9 cellular contexts compared by ENCODE assay signal in the genomic region with DNA sequence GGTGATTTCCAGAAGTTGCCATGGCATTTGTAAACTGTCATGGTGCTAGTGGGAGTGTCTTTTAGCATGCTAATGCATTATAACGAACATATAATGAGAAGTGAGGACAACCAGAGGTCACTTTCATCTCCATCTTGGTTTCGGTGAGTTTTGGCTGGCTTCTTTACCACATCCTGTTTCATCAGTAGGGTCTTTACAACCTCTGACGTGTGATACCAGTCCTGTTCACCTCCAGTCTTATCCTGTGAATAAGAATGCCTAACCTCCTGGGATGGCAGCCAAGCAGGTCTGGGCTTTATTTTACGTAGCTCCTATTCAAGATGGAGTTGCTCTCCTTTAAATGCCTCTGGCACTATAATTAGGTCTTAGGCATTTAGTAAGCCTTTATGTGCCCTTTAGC. TPM values are rescaled to one million over a fixed set of nuclear protein-coding genes. Genes with fewer than 3 reads are reported as not detected.
A peak's percentile ranks its signal among the peaks of the same experiment; 100 is the strongest.
DNase-seq lines count a peak whose midpoint lies in the region; ATAC-seq, FAIRE-seq and TF ChIP-seq lines count a peak whose summit lies in the region.
"Had no signal": no experiment of that assay in that cellular context is flagged by ENCODE, and none has a peak within 500 bp of the region (broad histone marks: within the 10 kb centered on the region; RNA-seq: fewer than 3 reads in every experiment).

No MANE protein-coding gene starts in this region.

- intact Hi-C loops in stomach (cut with DNase I; ENCODE audit: low total_unique reads), result no loop called here

- H3K27ac Mint-ChIP-seq in activated naive CD4-positive, alpha-beta T cell treated with anti-CD3 and anti-CD28 coated beads, Interleukin-2, amount 10 ng/mL, durations not matched to agents 7 days and 5 days, result peak overlapping the region; percentile 49
- no peak overlapping the region for H3K27ac Mint-ChIP-seq in activated naive CD4-positive, alpha-beta T cell treated with anti-CD3 and anti-CD28 coated beads, Interleukin-2, amount 50 U/mL, for 72 hours

- FAIRE-seq in frontal cortex (lab: Jason Lieb, UNC), result no peak

- H3K4me3 Mint-ChIP-seq in activated naive CD4-positive, alpha-beta T cell treated with anti-CD3 and anti-CD28 coated beads, Interleukin-2, amount 10 ng/mL, durations not matched to agents 7 days and 5 days, result no peak overlapping the region

- H3K36me3 Mint-ChIP-seq in activated naive CD4-positive, alpha-beta T cell treated with anti-CD3 and anti-CD28 coated beads, Interleukin-2, amount 10 ng/mL, durations not matched to agents 7 days and 5 days, result peaks cover 10% of the 10 kb centered on the region
- H3K36me3 Mint-ChIP-seq in activated naive CD4-positive, alpha-beta T cell treated with anti-CD3 and anti-CD28 coated beads, Interleukin-2, amount 50 U/mL, for 72 hours, result peaks cover 12 to 16% of the 10 kb centered on the region in 2 donors

- no peak overlapping the region for H3K4me3 ChIP-seq in stomach

- peaks cover 3% of the 10 kb centered on the region for H3K27me3 Mint-ChIP-seq in activated naive CD4-positive, alpha-beta T cell treated with anti-CD3 and anti-CD28 coated beads, Interleukin-2, amount 10 ng/mL, durations not matched to agents 7 days and 5 days

- H3K9me3 Mint-ChIP-seq in activated naive CD4-positive, alpha-beta T cell treated with anti-CD3 and anti-CD28 coated beads, Interleukin-2, amount 10 ng/mL, durations not matched to agents 7 days and 5 days, result peaks cover 13% of the 10 kb centered on the region
- H3K9me3 Mint-ChIP-seq in activated naive CD4-positive, alpha-beta T cell treated with anti-CD3 and anti-CD28 coated beads, Interleukin-2, amount 50 U/mL, for 72 hours, result peaks cover 10 to 12% of the 10 kb centered on the region in 2 donors

- peaks cover 0 to 13% (median 2%) of the 10 kb centered on the region in 4 donors for H3K9me3 ChIP-seq in stomach

- 30 to 48% (median 38%) methylated on average over 4 of the region's 4 CpGs for WGBS in stomach, 5 donors

- no peak for TF ChIP-seq EP300 in stomach (IDR thresholded peaks at IDR 0.05)

- H3K4me1 Mint-ChIP-seq in activated naive CD4-positive, alpha-beta T cell treated with anti-CD3 and anti-CD28 coated beads, Interleukin-2, amount 10 ng/mL, durations not matched to agents 7 days and 5 days, result peaks cover 48% of the 10 kb centered on the region

- no peak for TF ChIP-seq CTCF in stomach (IDR thresholded peaks at IDR 0.05)

- peak; percentile 37 for DNase-seq in activated naive CD4-positive, alpha-beta T cell treated with anti-CD3 and anti-CD28 coated beads, Interleukin-2, amount 10 ng/mL, durations not matched to agents 7 days and 5 days
- DNase-seq in activated naive CD4-positive, alpha-beta T cell treated with anti-CD3 and anti-CD28 coated beads, Interleukin-2, amount 50 U/mL, for 72 hours (ENCODE audit: low spot score in 2 of 2), result no peak
- DNase-seq in RPMI7951 (ENCODE audit: low read depth) (peak; percentile 71), stomach (no peak), RKO (ENCODE audit: low spot score) (no peak), cerebellum (ENCODE audit: low spot score) (no peak), frontal cortex (ENCODE audit: low spot score in 2 of 2) (no peak)
- DNase-seq: brain microvascular endothelial cell had no signal

- H3K27ac ChIP-seq in stomach, result peak overlapping the region; percentile 46 to 82 (median 65)
- H3K27ac ChIP-seq: brain microvascular endothelial cell had no signal

- CTCF ChIA-PET in activated naive CD4-positive, alpha-beta T cell treated with anti-CD3 and anti-CD28 coated beads, Interleukin-2, amount 10 ng/mL, durations not matched to agents 7 days and 5 days (lab: Charles Lee), result interaction anchor here (0.6 to 1.3 kb wide), 3 partner anchors 18 to 28 kb away, joined by 4 to 5 read pairs (median 4); partner anchors contain the start of gene RFK

- ATAC-seq in activated naive CD4-positive, alpha-beta T cell treated with anti-CD3 and anti-CD28 coated beads, Interleukin-2, amount 50 U/mL, for 72 hours, result no peak
- ATAC-seq in HG03025 (IDR thresholded peaks at IDR 0.05; ENCODE audit: low FRiP score, unreplicated experiment), result peak; percentile 74

- TF ChIP-seq POLR2A in stomach (IDR thresholded peaks at IDR 0.05), result no peak

- no peaks in the 10 kb centered on the region for H3K27me3 ChIP-seq in stomach
- H3K27me3 ChIP-seq: brain microvascular endothelial cell had no signal

- peaks cover 5 to 27% (median 12%) of the 10 kb centered on the region in 4 donors for H3K4me1 ChIP-seq in stomach

- no peaks in the 10 kb centered on the region for H3K36me3 ChIP-seq in stomach
- H3K36me3 ChIP-seq: brain microvascular endothelial cell had no signal

RNA-seq across cellular contexts. Expression of gene RFK, which starts 20.4 kb away (rescaled TPM):
- 10 to 100 TPM in 1 of 2 donors, 1 to 10 TPM in 1; 5.8 to 12.2 TPM for total RNA-seq in activated naive CD4-positive, alpha-beta T cell treated with anti-CD3 and anti-CD28 coated beads, Interleukin-2, amount 50 U/mL, for 72 hours
- 22.7 and 24.8 TPM in 2 replicates for total RNA-seq in RPMI7951 (2014; rRNA removed; shearing (Covaris generic))
- 10 to 100 TPM in 3 of 5 donors, 1 to 10 TPM in 2; 3.8 to 36.7 (median 26.8) TPM for total RNA-seq in stomach
- 10 to 100 TPM; 10.2 to 57.7 (median 29.5) TPM for polyA plus RNA-seq in stomach
- 38.9 TPM for total RNA-seq in cerebellum
- total RNA-seq in frontal cortex, result 110 TPM

RNA-seq across cellular contexts. Expression of gene GCNT1, which starts 44.3 kb away (rescaled TPM):
- 1 to 10 TPM; 3.8 to 4.8 TPM for total RNA-seq in activated naive CD4-positive, alpha-beta T cell treated with anti-CD3 and anti-CD28 coated beads, Interleukin-2, amount 50 U/mL, for 72 hours
- 1.2 and 1.7 TPM in 2 replicates for total RNA-seq in RPMI7951 (2014; rRNA removed; shearing (Covaris generic))
- total RNA-seq in stomach, result 100 to 1,000 TPM in 2 of 5 donors, 10 to 100 TPM in 2, 1 to 10 TPM in 1; 7.0 to 136 (median 18.7) TPM
- 10 to 100 TPM in 1 of 3 donors, 1 to 10 TPM in 2; 3.1 to 10.1 (median 5.4) TPM for polyA plus RNA-seq in stomach
- total RNA-seq in cerebellum, result 4.2 TPM
- 6.9 TPM for total RNA-seq in frontal cortex

Comparison
In these comparisons a context has a peak if more than half of its experiments do, and no peak if none do; other contexts are left out.
1. DNase-seq: peak in activated naive CD4-positive, alpha-beta T cell treated with anti-CD3 and anti-CD28 coated beads, Interleukin-2, amount 10 ng/mL, durations not matched to agents 7 days and 5 days (single experiment) and RPMI7951 (single experiment); none in activated naive CD4-positive, alpha-beta T cell treated with anti-CD3 and anti-CD28 coated beads, Interleukin-2, amount 50 U/mL, for 72 hours (0 of 2), stomach (single experiment), RKO (single experiment), cerebellum (single experiment) and frontal cortex (0 of 2).